In genomic region chr1:176669782-176670181, GRCh38 we compare ENCODE assay signal across 27 cellular contexts.
"Had no signal": no experiment of that assay in that cellular context is flagged by ENCODE, and none has a peak within 500 bp of the region (broad histone marks: within the 10 kb centered on the region; RNA-seq: fewer than 3 reads in every experiment).

No MANE protein-coding gene starts in this region.

- H3K4me2 ChIP-seq: neural progenitor cell had no signal

- H3K9ac ChIP-seq: neural progenitor cell, parathyroid adenoma had no signal

- H3K36me3 ChIP-seq: neural progenitor cell, neutrophil, spleen, thyroid gland, transverse colon, upper lobe of right lung had no signal

- H3K27me3 ChIP-seq: neural progenitor cell, neutrophil, spleen, testis, thyroid gland, transverse colon, upper lobe of right lung had no signal

- DNase-seq: hippocampal formation; kidney glomerular epithelial cell; left cardiac atrium; mesendoderm; naive B cell; natural killer cell; nephron progenitor cell; occipital lobe; psoas muscle; small intestine; spleen; stimulated activated CD4-positive, alpha-beta T cell treated with anti-CD3 and anti-CD28 coated beads, Interleukin-4, amount 100 ng/mL, for 4 hours; stimulated activated CD8-positive, alpha-beta memory T cell treated with anti-CD3 and anti-CD28 coated beads, Interleukin-4, amount 100 ng/mL, for 48 hours; stimulated activated naive CD4-positive, alpha-beta T cell treated with Interleukin-2 at 50 U/mL for 16 hours; stimulated activated naive CD8-positive, alpha-beta T cell treated with anti-CD3 and anti-CD28 coated beads, Interleukin-15, amount 100 ng/mL, for 72 hours; substantia nigra; testis; thyroid gland; transverse colon; upper lobe of right lung had no signal

- H3K4me1 ChIP-seq: neural progenitor cell, parathyroid adenoma, psoas muscle, spleen, testis, thyroid gland, transverse colon, upper lobe of right lung had no signal

- H3K4me3 ChIP-seq: lung, neural progenitor cell, psoas muscle, spleen, testis, thyroid gland, transverse colon, upper lobe of right lung had no signal

- H3K27ac ChIP-seq: neural progenitor cell, neutrophil, parathyroid adenoma, psoas muscle, spleen, testis, thyroid gland, transverse colon, upper lobe of right lung had no signal

- H2AFZ ChIP-seq: neural progenitor cell, parathyroid adenoma had no signal

- H3K79me2 ChIP-seq: parathyroid adenoma had no signal

- H3K9me3 ChIP-seq: neutrophil, psoas muscle, spleen, testis, thyroid gland, transverse colon, upper lobe of right lung had no signal

- ATAC-seq: left lobe of liver; natural killer cell; psoas muscle; sciatic nerve; stimulated activated memory B cell treated with anti-CD40 and anti-IgM and Interleukin-4, amounts not matched to agents 10 μg/mL and 1 μg/mL and 100 μg/mL, for 72 hours; stimulated activated naive CD8-positive, alpha-beta T cell treated with anti-CD3 and anti-CD28 coated beads, Interleukin-15, amount 100 ng/mL, for 72 hours; upper lobe of right lung had no signal
